In genomic region chr3:172065534-172065933, GRCh38 we compare ENCODE assay signal across 1 cellular context.
TF ChIP-seq lines count a peak whose summit lies in the region.

No MANE protein-coding gene starts in this region.

TF ChIP-seq in K562, 482 proteins besides CTCF, POLR2A, EP300 and RAD21 (continued from another document):
- TF ChIP-seq HMBOX1 (IDR thresholded peaks at IDR 0.05), result 0 out of 2 replicates have a peak, but pooled peaks have one; percentile 15
- TF ChIP-seq ZKSCAN1 (IDR thresholded peaks at IDR 0.05; ENCODE audit: low read depth, low read length), result peak; percentile 62; the same call in 1 of the 2 replicates
- TF ChIP-seq SPI1 (IDR thresholded peaks at IDR 0.05; ENCODE audit: borderline replicate concordance, low read depth, low read length), result no peak
- no peak for TF ChIP-seq HEY1 (CRISPR knock-in tag; IDR thresholded peaks at IDR 0.05; ENCODE audit: borderline replicate concordance)
- no peak for TF ChIP-seq ZNF3 (CRISPR knock-in tag; IDR thresholded peaks at IDR 0.05)
- peak; percentile 8; the same call in 1 of the 2 replicates for TF ChIP-seq MAFK (IDR thresholded peaks at IDR 0.05; ENCODE audit: low read length)
- no peak for TF ChIP-seq TRIM28 (IDR thresholded peaks at IDR 0.05)
- 0 out of 4 replicates have a peak, but pooled peaks of 1 of the 2 experiments have one; percentile 44 for TF ChIP-seq ZNF318 (IDR thresholded peaks at IDR 0.05; ENCODE audit: borderline replicate concordance in 1 of 2, low read depth in 1 of 2)
- 0 out of 2 replicates have a peak, but pooled peaks have one; percentile 12 for TF ChIP-seq HDAC2 (IDR thresholded peaks at IDR 0.05)
- TF ChIP-seq ATF7 (IDR thresholded peaks at IDR 0.05), result peak; percentile 29; the same call in 1 of the 2 replicates
- no peak for TF ChIP-seq NCOA2 (IDR thresholded peaks at IDR 0.05; ENCODE audit: partially characterized antibody in 2 of 2)
- peak; percentile 85 for TF ChIP-seq TEAD4 (IDR thresholded peaks at IDR 0.05; ENCODE audit: low read length)
- no peak for TF ChIP-seq TEAD4 (CRISPR knock-in tag; IDR thresholded peaks at IDR 0.05; ENCODE audit: borderline replicate concordance)
- TF ChIP-seq ZNF24 (IDR thresholded peaks at IDR 0.05), result no peak
- TF ChIP-seq KDM1A (IDR thresholded peaks at IDR 0.05), result peak; percentile 75 to 78; a peak in 3 of 4 replicates
- TF ChIP-seq ZBTB8A (IDR thresholded peaks at IDR 0.05; ENCODE audit: partially characterized antibody), result no peak
- no peak for TF ChIP-seq SRSF1 (IDR thresholded peaks at IDR 0.05; ENCODE audit: low read depth, low read length)
- TF ChIP-seq FOXP4 (CRISPR knock-in tag; IDR thresholded peaks at IDR 0.05; ENCODE audit: borderline replicate concordance), result no peak
- TF ChIP-seq SMARCE1 (IDR thresholded peaks at IDR 0.05), result peak; percentile 90
- TF ChIP-seq CREB3L1 (IDR thresholded peaks at IDR 0.05; ENCODE audit: borderline replicate concordance, low read depth), result peak; percentile 97
- TF ChIP-seq SNRNP70 (optimal IDR thresholded peaks at IDR 0.05; ENCODE audit: low read depth, low read length), result no peak
- no peak for TF ChIP-seq ZNF124 (CRISPR knock-in tag; IDR thresholded peaks at IDR 0.05)
- TF ChIP-seq MYC (IDR thresholded peaks at IDR 0.05; ENCODE audit: low read depth, low read length), result peak; percentile 40; the same call in 1 of the 2 replicates
- TF ChIP-seq MYC (CRISPR knock-in tag; IDR thresholded peaks at IDR 0.05; ENCODE audit: borderline replicate concordance, low read depth), result no peak
- peak; percentile 90 for TF ChIP-seq ZNF263 (CRISPR knock-in tag; IDR thresholded peaks at IDR 0.05; ENCODE audit: borderline replicate concordance)
- no peak for TF ChIP-seq TAF9B (IDR thresholded peaks at IDR 0.05; ENCODE audit: partially characterized antibody)
- TF ChIP-seq PREB (CRISPR knock-in tag; IDR thresholded peaks at IDR 0.05), result no peak
